25 cellular contexts compared by ENCODE assay signal in the genomic region with DNA sequence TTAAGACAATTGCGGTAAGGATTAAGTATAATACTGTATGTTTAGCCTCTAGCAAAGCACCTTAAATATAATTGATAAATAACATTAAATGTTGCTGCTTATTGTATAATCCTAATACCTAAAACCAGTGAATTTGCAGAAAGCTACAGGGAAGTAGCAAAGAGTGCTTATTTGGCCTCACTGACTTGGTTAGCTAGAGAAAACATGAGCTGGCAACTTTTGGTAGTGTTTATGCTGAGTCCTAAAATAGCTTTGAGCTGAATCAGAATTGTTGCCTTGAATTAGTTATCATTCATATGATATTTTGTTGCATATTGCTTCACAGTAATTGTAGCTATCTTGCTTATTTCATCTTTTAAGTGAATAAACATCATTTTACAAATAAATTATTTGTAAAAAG. TPM values are rescaled to one million over a fixed set of nuclear protein-coding genes. Genes with fewer than 3 reads are reported as not detected.
DNase-seq lines count a peak whose midpoint lies in the region; ATAC-seq, FAIRE-seq and TF ChIP-seq lines count a peak whose summit lies in the region.
"Had no signal": no experiment of that assay in that cellular context is flagged by ENCODE, and none has a peak within 500 bp of the region (broad histone marks: within the 10 kb centered on the region; RNA-seq: fewer than 3 reads in every experiment).

No MANE protein-coding gene starts in this region.

- TF ChIP-seq POLR2A in A549 (IDR thresholded peaks at IDR 0.05; ENCODE audit: low read length) = no peak
- no peak for TF ChIP-seq POLR2A in IMR-90 (IDR thresholded peaks at IDR 0.05; ENCODE audit: low read depth, low read length)

- H2AK5ac ChIP-seq in IMR-90 (ENCODE audit: low read depth, low read length) = no peak overlapping the region

- no peak overlapping the region for H4K5ac ChIP-seq in IMR-90 (ENCODE audit: low read depth, low read length)

- WGBS in A549 (ENCODE audit: missing lambda C conversion rate) = 94% methylated on average over 1 of the region's 1 CpG
- no CpG with 5 or more reads among the region's 1 CpG for WGBS in IMR-90 (ENCODE audit: extremely low coverage in 2 of 2, insufficient read length in 1 of 2), 2 experiments

- no peaks in the 10 kb centered on the region for H4K20me1 ChIP-seq in IMR-90 (ENCODE audit: insufficient read depth, low read length)

- no peak overlapping the region for H3K9ac ChIP-seq in IMR-90 (ENCODE audit: low read depth, low read length)

- no peak for TF ChIP-seq EP300 in A549 (IDR thresholded peaks at IDR 0.05)

- H2BK5ac ChIP-seq in IMR-90 (ENCODE audit: low read depth, low read length, poor library complexity, severe bottlenecking) = no peak overlapping the region

- CTCF ChIA-PET in A549 (lab: Yijun Ruan, JAX) = interaction anchor here (1.3 kb wide), 1 partner anchor 13 kb away, joined by 3 read pairs; no protein-coding TSS in a partner anchor
- CTCF ChIA-PET in IMR-90 (lab: Yijun Ruan, JAX) = no interaction called here
- CTCF ChIA-PET in T-cell (lab: Charles Lee) = interaction anchor here in 1 of 2 donors (0.5 kb wide), 1 partner anchor 263 kb away, joined by 14 read pairs; no protein-coding TSS in a partner anchor

- no peak overlapping the region for H3K23ac ChIP-seq in IMR-90 (ENCODE audit: low read depth, low read length)

- H4K8ac ChIP-seq in IMR-90 (ENCODE audit: low read depth in 2 of 2, low read length in 2 of 2) = no peak overlapping the region

- no peak overlapping the region for H2BK20ac ChIP-seq in IMR-90 (ENCODE audit: low read depth, low read length)

- H3K4me3 ChIP-seq in A549 (no peak overlapping the region), IMR-90 (ENCODE audit: insufficient read depth, low read depth, low read length) (no peak overlapping the region), bronchial epithelial cell (ENCODE audit: low read depth, low read length) (no peak overlapping the region)
- H3K4me3 ChIP-seq: adrenal gland, gastroesophageal sphincter, pancreas, sigmoid colon, upper lobe of right lung had no signal

- H3K4me1 ChIP-seq in A549 (peaks cover 25% of the 10 kb centered on the region), IMR-90 (ENCODE audit: control insufficient read depth, insufficient read depth, low read length) (no peaks in the 10 kb centered on the region)

- no peaks in the 10 kb centered on the region for H3K36me3 ChIP-seq in IMR-90 (ENCODE audit: control insufficient read depth, insufficient read depth, low read length)
- no peaks in the 10 kb centered on the region for H3K36me3 ChIP-seq in bronchial epithelial cell (ENCODE audit: control insufficient read depth, insufficient read depth, low read length)
- H3K36me3 ChIP-seq: adrenal gland, gastroesophageal sphincter, pancreas, sigmoid colon, upper lobe of right lung had no signal

- no peak overlapping the region for H4K91ac ChIP-seq in IMR-90 (ENCODE audit: insufficient read depth, low read depth, low read length)

- DNase-seq in A549 (ENCODE audit: low read depth in 1 of 2, low spot score in 1 of 2) = no peak
- peak; percentile 24 for DNase-seq in IMR-90
- DNase-seq in bronchial epithelial cell (ENCODE audit: low read depth) = peak; percentile 69
- DNase-seq in iris pigment epithelial cell (ENCODE audit: low read depth) = peak; percentile 80
- no peak for DNase-seq in kidney glomerular epithelial cell (lab: John Stamatoyannopoulos, UW)
- no peak for DNase-seq in head of caudate nucleus
- DNase-seq in T-cell = no peak
- DNase-seq in NCI-H128 (lab: John Stamatoyannopoulos, UW; ENCODE audit: unreplicated experiment) = no peak
- DNase-seq: activated T-cell treated with anti-CD3 and anti-CD28 coated beads, Interleukin-2, amount 50 U/mL, for 1 hour; DND-41; left colon; mesenchymal stem cell; MM.1S; NCI-H1436 treated with DMSO at 0.1 percent for 48 hours; NCI-H2171 treated with DMSO at 0.1 percent for 48 hours; NCI-H526 treated with DMSO at 0.1 percent for 48 hours; pancreas; sigmoid colon; upper lobe of right lung had no signal

- H3K27ac ChIP-seq in A549 (no peak overlapping the region), IMR-90 (ENCODE audit: insufficient read depth, low read length) (no peak overlapping the region)
- H3K27ac ChIP-seq: epithelial cell of prostate, gastroesophageal sphincter, pancreas, sigmoid colon, upper lobe of right lung had no signal

- dilution Hi-C loops in IMR-90 (cut with HindIII; ENCODE audit: low sequenced_read_pairs, unreplicated experiment) = no loop called here

- no peak overlapping the region for H3K27ac Mint-ChIP-seq in T-cell

- intact Hi-C loops in IMR-90 (cut with micrococcal nuclease) (no loop called here), head of caudate nucleus (cut with DNase I) (no loop called here)

- ATAC-seq in A549 = no peak
- no peak for ATAC-seq in IMR-90 (ENCODE audit: low read depth)
- no peak for ATAC-seq in T-cell (replicated peaks in 1 of 4)
- ATAC-seq: gastroesophageal sphincter, left colon, pancreas, Right ventricle myocardium inferior, upper lobe of right lung had no signal

- FAIRE-seq in A549 (lab: Jason Lieb, UNC) (no peak), bronchial epithelial cell (lab: Jason Lieb, UNC) (no peak)
- FAIRE-seq: A204.1, H1, pancreas had no signal

- TF ChIP-seq CTCF in A549 (IDR thresholded peaks at IDR 0.05) (no peak), IMR-90 (conservative IDR thresholded peaks at IDR 0.05; ENCODE audit: low read depth, low read length) (no peak), bronchial epithelial cell (IDR thresholded peaks at IDR 0.05; ENCODE audit: insufficient read depth, low read length, severe bottlenecking) (no peak)

- peaks cover 31 to 52% of the 10 kb centered on the region in 2 donors for H3K27me3 Mint-ChIP-seq in T-cell

- BruUV-seq in IMR-90 (replicated peaks; lab: Mats Ljungman, UMichigan) = no TSS peak

- TF ChIP-seq RAD21 in A549 (conservative IDR thresholded peaks at IDR 0.05 in 1 of 2, IDR thresholded peaks at IDR 0.05 in 1 of 2) (no peak), IMR-90 (IDR thresholded peaks at IDR 0.05; ENCODE audit: low read length) (no peak)

- no peak overlapping the region for H2AFZ ChIP-seq in IMR-90 (replicated peaks; ENCODE audit: low read length, poor library complexity)

- no peak overlapping the region for H2BK15ac ChIP-seq in IMR-90 (ENCODE audit: low read depth, low read length)

- no peak overlapping the region for H3K14ac ChIP-seq in IMR-90 (replicated peaks; ENCODE audit: low read depth, low read length)

- H3K27me3 ChIP-seq in IMR-90 (ENCODE audit: control insufficient read depth, insufficient read depth, low read length) = peaks cover 38% of the 10 kb centered on the region
- H3K27me3 ChIP-seq in bronchial epithelial cell (ENCODE audit: control insufficient read depth, insufficient read depth, low read length) = peaks cover 30% of the 10 kb centered on the region

- H3K9me3 Mint-ChIP-seq in T-cell = no peaks in the 10 kb centered on the region

- H3K18ac ChIP-seq in IMR-90 (ENCODE audit: low read depth, low read length) = no peak overlapping the region

- no peaks in the 10 kb centered on the region for H3K79me1 ChIP-seq in IMR-90 (ENCODE audit: low read depth in 1 of 2, low read length in 2 of 2)

- H3K4me2 ChIP-seq in A549 (peak overlapping the region; percentile 33), IMR-90 (ENCODE audit: low read depth, low read length) (no peak overlapping the region)

- H2AK9ac ChIP-seq in IMR-90 (replicated peaks; ENCODE audit: low read depth, low read length, poor library complexity) = no peak overlapping the region

- no peak overlapping the region for H3K4ac ChIP-seq in IMR-90 (ENCODE audit: low read depth, low read length)

- no peak overlapping the region for H3K56ac ChIP-seq in IMR-90 (ENCODE audit: extremely low read depth, insufficient read depth, low read length)

- POLR2A ChIA-PET in A549 (lab: Yijun Ruan, JAX) (no interaction called here), IMR-90 (lab: Charles Lee; ENCODE audit: unreplicated experiment) (interaction anchor here (0.6 kb wide), 1 partner anchor 152 kb away, joined by 3 read pairs; no protein-coding TSS in a partner anchor), T-cell (lab: Charles Lee) (interaction anchor here in 1 of 2 donors (0.6 kb wide), 1 partner anchor 60 kb away, joined by 6 read pairs; no protein-coding TSS in a partner anchor)

- H3K4me3 Mint-ChIP-seq in T-cell = no peak overlapping the region

- H3K9me1 ChIP-seq in IMR-90 (ENCODE audit: insufficient read depth, low read length) = no peaks in the 10 kb centered on the region

- no peak overlapping the region for H2BK120ac ChIP-seq in IMR-90 (ENCODE audit: low read depth, low read length)

- no peaks in the 10 kb centered on the region for H3K36me3 Mint-ChIP-seq in T-cell

- peaks cover 5 to 16% (median 9%) of the 10 kb centered on the region in 3 donors for H3K4me1 Mint-ChIP-seq in T-cell

- in situ Hi-C loops in IMR-90 (cut with MboI; ENCODE audit: low sequenced_read_pairs) = no loop called here

- H3K9me3 ChIP-seq in A549 (no peaks in the 10 kb centered on the region), IMR-90 (ENCODE audit: control insufficient read depth, insufficient read depth, low read length) (no peaks in the 10 kb centered on the region; the same call in 1 of the 2 replicates)
- H3K9me3 ChIP-seq: adrenal gland, gastroesophageal sphincter, pancreas, sigmoid colon, upper lobe of right lung had no signal

TF ChIP-seq in IMR-90, 13 proteins besides CTCF, POLR2A, EP300 and RAD21 (continues in another document):
- TF ChIP-seq SMC3 (IDR thresholded peaks at IDR 0.05; ENCODE audit: low read depth, low read length) (no peak), MAFK (IDR thresholded peaks at IDR 0.05; ENCODE audit: low read depth, low read length) (peak; percentile 45; the same call in 1 of the 2 replicates)
- TF ChIP-seq, protein P1, sequence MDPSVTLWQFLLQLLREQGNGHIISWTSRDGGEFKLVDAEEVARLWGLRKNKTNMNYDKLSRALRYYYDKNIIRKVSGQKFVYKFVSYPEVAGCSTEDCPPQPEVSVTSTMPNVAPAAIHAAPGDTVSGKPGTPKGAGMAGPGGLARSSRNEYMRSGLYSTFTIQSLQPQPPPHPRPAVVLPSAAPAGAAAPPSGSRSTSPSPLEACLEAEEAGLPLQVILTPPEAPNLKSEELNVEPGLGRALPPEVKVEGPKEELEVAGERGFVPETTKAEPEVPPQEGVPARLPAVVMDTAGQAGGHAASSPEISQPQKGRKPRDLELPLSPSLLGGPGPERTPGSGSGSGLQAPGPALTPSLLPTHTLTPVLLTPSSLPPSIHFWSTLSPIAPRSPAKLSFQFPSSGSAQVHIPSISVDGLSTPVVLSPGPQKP (IDR thresholded peaks at IDR 0.05; ENCODE audit: borderline replicate concordance, low read depth, low read length) = no peak

RNA-seq across cellular contexts. Expression of a gene that starts 3.5 kb away (rescaled TPM):
- polyA plus RNA-seq in A549 (2011; rRNA removed) (0.25 and 0.35 TPM in 2 replicates), A549 (2017; fragmentation: RNase III; extraction: RNeasy Plus Mini Kit Qiagen cat#74134 plus additional on column Dnase treatment) (0.23 to 0.50 TPM (median 0.26 TPM) in 3 replicates), IMR-90 (2012; rRNA removed) (not detected in 2 replicates)
- polyA plus RNA-seq in A549 (2012; cell fraction: cytosol; rRNA removed) = 0.29 and 0.47 TPM in 2 replicates
- 1.0 and 1.3 TPM in 2 replicates for polyA plus RNA-seq in A549 (2012; cell fraction: nucleus; rRNA removed)
- 0.37 and 0.83 TPM in 2 replicates for polyA minus RNA-seq in A549 (2011; rRNA and poly(A)+ RNA removed)
- total RNA-seq in IMR-90 (2012; rRNA removed) (not detected in 2 replicates), bronchial epithelial cell (not detected in 2 replicates), T-cell (not detected)
- not detected in 2 replicates for polyA plus RNA-seq in IMR-90 (2012; cell fraction: cytosol; rRNA removed)
- not detected in 2 replicates for polyA plus RNA-seq in IMR-90 (2012; cell fraction: nucleus; rRNA removed; ENCODE audit: low replicate concordance)
- total RNA-seq: H1, upper lobe of right lung had no signal

Comparison
In these comparisons a context has a peak if more than half of its experiments do, and no peak if none do; other contexts are left out.
1. DNase-seq: peak in IMR-90 (single experiment), bronchial epithelial cell (single experiment) and iris pigment epithelial cell (single experiment); none in A549 (0 of 2), kidney glomerular epithelial cell (single experiment), head of caudate nucleus (0 of 42), T-cell (0 of 34) and NCI-H128 (single experiment).